In genomic region chr2:150085478-150085877, GRCh38 we compare ENCODE assay signal across 33 cellular contexts.
"Had no signal": no experiment of that assay in that cellular context is flagged by ENCODE, and none has a peak within 500 bp of the region (broad histone marks: within the 10 kb centered on the region; RNA-seq: fewer than 3 reads in every experiment).

No MANE protein-coding gene starts in this region.

- FAIRE-seq: astrocyte, bronchial epithelial cell, colon had no signal

- H3K27ac ChIP-seq: adrenal gland, ascending aorta, body of pancreas, brain microvascular endothelial cell, breast epithelium, cardiac muscle cell had no signal

- H3K36me3 ChIP-seq: adrenal gland, ascending aorta, brain microvascular endothelial cell, breast epithelium, cardiac muscle cell had no signal

- ATAC-seq: activated naive CD4-positive, alpha-beta T cell treated with anti-CD3 and anti-CD28 coated beads, Interleukin-2, amount 50 U/mL, for 72 hours; activated naive CD8-positive, alpha-beta T cell treated with anti-CD3 and anti-CD28 coated beads, Interleukin-2, amount 50 U/mL, for 24 hours; activated T-cell treated with anti-CD3 and anti-CD28 coated beads, Interleukin-2, amount 50 U/mL, for 4 hours; activated T-cell treated with anti-CD3 and anti-CD28 coated beads, Interleukin-2, amount 50 U/mL, for 72 hours; activated T-helper 17 cell treated with anti-CD3 and anti-CD28 coated beads, Interleukin-2, amount 50 U/mL, for 72 hours; body of pancreas had no signal

- H3K9me3 ChIP-seq: adrenal gland, body of pancreas, breast epithelium had no signal

- H3K4me1 ChIP-seq: ascending aorta, body of pancreas, breast epithelium had no signal

- DNase-seq: activated effector memory CD4-positive, alpha-beta T cell treated with anti-CD3 and anti-CD28 coated beads, Interleukin-2, amount 50 U/mL, for 16 hours; activated effector memory CD4-positive, alpha-beta T cell treated with Interleukin-2 at 50 U/mL for 16 hours; activated gamma-delta T cell; activated gamma-delta T cell treated with Interleukin-2 at 50 U/mL for 16 hours; activated naive CD4-positive, alpha-beta T cell; activated naive CD4-positive, alpha-beta T cell treated with anti-CD3 and anti-CD28 coated beads for 36 hours; activated naive CD4-positive, alpha-beta T cell treated with anti-CD3 and anti-CD28 coated beads, Interleukin-2, amount 10 ng/mL, durations not matched to agents 7 days and 5 days; activated naive CD4-positive, alpha-beta T cell treated with anti-CD3 and anti-CD28 coated beads, Interleukin-2, amount 50 U/mL, for 16 hours; activated naive CD4-positive, alpha-beta T cell treated with Interleukin-2 at 50 U/mL for 16 hours; activated naive CD8-positive, alpha-beta T cell treated with anti-CD3 and anti-CD28 coated beads for 36 hours; activated naive CD8-positive, alpha-beta T cell treated with anti-CD3 and anti-CD28 coated beads, Interleukin-2, amount 10 ng/mL, durations not matched to agents 7 days and 5 days; activated naive CD8-positive, alpha-beta T cell treated with anti-CD3 and anti-CD28 coated beads, Interleukin-2, amount 50 U/mL, for 24 hours; activated T-cell treated with anti-CD3 and anti-CD28 coated beads, Interleukin-2, amount 50 U/mL, for 4 hours; activated T-cell treated with anti-CD3 and anti-CD28 coated beads, Interleukin-2, amount 50 U/mL, for 48 hours; activated T-cell treated with anti-CD3 and anti-CD28 coated beads, Interleukin-2, amount 50 U/mL, for 72 hours; adrenal gland; amniotic stem cell; amygdala; anterior cingulate cortex; aorta; body of pancreas; brain microvascular endothelial cell; caudate nucleus; central memory CD4-positive, alpha-beta T cell; cerebellar nuclear complex had no signal

- H3K4me3 ChIP-seq: adrenal gland, ascending aorta, body of pancreas, breast epithelium, cardiac muscle cell had no signal

- H3K27me3 ChIP-seq: adrenal gland, ascending aorta, body of pancreas, brain microvascular endothelial cell, breast epithelium, cardiac muscle cell had no signal
